12 cellular contexts compared by ENCODE assay signal in the genomic region with DNA sequence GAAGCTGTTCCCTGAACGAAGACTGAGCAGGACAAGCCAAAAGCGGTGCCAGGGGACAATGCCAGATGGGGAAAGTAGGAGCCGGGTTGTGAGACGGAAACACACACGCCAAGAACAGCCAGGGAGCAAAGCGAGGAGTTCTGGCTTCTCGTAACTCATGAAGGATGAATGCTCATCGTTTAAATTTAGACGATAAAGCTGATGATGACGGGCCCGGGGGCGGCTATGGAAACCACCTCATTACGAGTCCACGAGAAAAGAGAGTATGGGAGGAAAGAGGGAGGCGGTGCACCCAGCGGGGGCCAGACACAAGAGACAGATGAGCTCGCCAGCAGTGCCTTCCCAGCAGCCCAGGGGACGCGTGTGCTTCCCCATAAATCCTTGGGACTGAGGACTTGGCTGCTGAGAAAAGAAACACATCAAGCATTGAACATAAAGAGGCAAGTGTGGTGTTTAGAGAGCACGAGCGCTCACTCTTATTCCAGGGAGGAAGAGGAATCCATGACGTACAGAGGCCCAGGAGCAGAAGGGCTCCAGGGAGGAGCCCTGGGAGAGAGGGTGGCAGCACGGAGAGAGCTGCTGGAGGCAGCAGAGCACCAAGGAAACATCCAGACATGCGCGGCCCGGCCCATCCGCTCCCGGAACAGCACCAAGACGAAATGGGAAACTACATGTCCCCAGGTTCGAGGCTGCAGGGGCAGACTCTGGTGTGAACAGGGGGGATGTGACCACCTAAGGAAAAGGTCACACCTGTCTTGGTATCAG.
DNase-seq lines count a peak whose midpoint lies in the region; ATAC-seq and TF ChIP-seq lines count a peak whose summit lies in the region.
"Had no signal": no experiment of that assay in that cellular context is flagged by ENCODE, and none has a peak within 500 bp of the region (broad histone marks: within the 10 kb centered on the region; RNA-seq: fewer than 3 reads in every experiment).

No MANE protein-coding gene starts in this region.

- H3K4me3 ChIP-seq in adipocyte (ENCODE audit: low read length) (peak overlapping the region; percentile 13), Caco-2 (ENCODE audit: low read depth, low read length) (no peak overlapping the region)

- CTCF ChIA-PET in activated CD4-positive, alpha-beta T cell treated with anti-CD3 and anti-CD28 coated beads, Interleukin-2, amount 10 ng/mL, durations not matched to agents 7 days and 5 days (lab: Charles Lee), result interaction anchor here (0.9 kb wide), 1 partner anchor 17 kb away, joined by 3 read pairs; no protein-coding TSS in a partner anchor
- CTCF ChIA-PET in Caco-2 (lab: Charles Lee), result no interaction called here

- H3K36me3 ChIP-seq in adipocyte (ENCODE audit: control insufficient read depth, insufficient read depth, low read length, severe bottlenecking) (peaks cover 63% of the 10 kb centered on the region), Caco-2 (ENCODE audit: control insufficient read depth, insufficient read depth, low read length) (peaks cover 3% of the 10 kb centered on the region)

- H3K4me1 ChIP-seq in adipocyte (ENCODE audit: control insufficient read depth, insufficient read depth, low read length) (peaks cover 36% of the 10 kb centered on the region), Caco-2 (no peaks in the 10 kb centered on the region)

- H3K9me3 Mint-ChIP-seq in activated CD4-positive, alpha-beta T cell treated with anti-CD3 and anti-CD28 coated beads, Interleukin-2, amount 10 ng/mL, durations not matched to agents 7 days and 5 days, result no peaks in the 10 kb centered on the region
- H3K9me3 Mint-ChIP-seq in stimulated activated memory B cell treated with anti-CD40 and anti-IgM and Interleukin-4, amounts not matched to agents 10 μg/mL and 1 μg/mL and 100 μg/mL, for 72 hours, result no peaks in the 10 kb centered on the region
- H3K9me3 Mint-ChIP-seq in T-helper 2 cell treated with Interferon-gamma antibody and Interleukin-4, amounts not matched to agents 5 μg/mL and 100 μg/mL, for 36 hours, result no peaks in the 10 kb centered on the region
- no peaks in the 10 kb centered on the region for H3K9me3 Mint-ChIP-seq in Caco-2 (ENCODE audit: unreplicated experiment)

- DNase-seq in activated CD4-positive, alpha-beta T cell treated with anti-CD3 and anti-CD28 coated beads for 48 hours, result peak; percentile 58
- no peak for DNase-seq in activated CD4-positive, alpha-beta T cell treated with anti-CD3 and anti-CD28 coated beads, Interleukin-2, amount 10 ng/mL, durations not matched to agents 7 days and 5 days
- DNase-seq in adipocyte (ENCODE audit: low read depth) (no peak), medulla oblongata (ENCODE audit: extremely low spot score) (peak; percentile 79), retina (no peak), Caco-2 (no peak)
- DNase-seq in T-helper 2 cell treated with Interferon-gamma antibody and Interleukin-4, amounts not matched to agents 5 μg/mL and 100 μg/mL, for 36 hours (ENCODE audit: low spot score), result no peak
- DNase-seq: 8988T; activated CD8-positive, alpha-beta memory T cell treated with anti-CD3 and anti-CD28 coated beads, Interleukin-2, amount 10 ng/mL, durations not matched to agents 7 days and 5 days; dermis blood vessel endothelial cell; H7 had no signal

- H3K9ac ChIP-seq in adipocyte (ENCODE audit: low read length), result peak overlapping the region; percentile 61

- no peaks in the 10 kb centered on the region for H3K27me3 ChIP-seq in adipocyte (replicated peaks; ENCODE audit: control insufficient read depth, insufficient read depth, low read length)
- H3K27me3 ChIP-seq in Caco-2 (replicated peaks; ENCODE audit: control insufficient read depth, insufficient read depth, low read length), result no peaks in the 10 kb centered on the region

- no peak for ATAC-seq in stimulated activated memory B cell treated with anti-CD40 and anti-IgM and Interleukin-4, amounts not matched to agents 10 μg/mL and 1 μg/mL and 100 μg/mL, for 72 hours
- ATAC-seq: activated CD8-positive, alpha-beta memory T cell treated with anti-CD3 and anti-CD28 coated beads, Interleukin-2, amount 10 ng/mL, durations not matched to agents 7 days and 5 days had no signal

- intact Hi-C loops in Caco-2 (cut with micrococcal nuclease; ENCODE audit: unreplicated experiment), result no loop called here

- no peak overlapping the region for H3K4me3 Mint-ChIP-seq in activated CD4-positive, alpha-beta T cell treated with anti-CD3 and anti-CD28 coated beads, Interleukin-2, amount 10 ng/mL, durations not matched to agents 7 days and 5 days
- H3K4me3 Mint-ChIP-seq in stimulated activated memory B cell treated with anti-CD40 and anti-IgM and Interleukin-4, amounts not matched to agents 10 μg/mL and 1 μg/mL and 100 μg/mL, for 72 hours, result no peak overlapping the region
- no peak overlapping the region for H3K4me3 Mint-ChIP-seq in T-helper 2 cell treated with Interferon-gamma antibody and Interleukin-4, amounts not matched to agents 5 μg/mL and 100 μg/mL, for 36 hours
- H3K4me3 Mint-ChIP-seq in Caco-2 (ENCODE audit: unreplicated experiment), result no peak overlapping the region
- H3K4me3 Mint-ChIP-seq: activated CD8-positive, alpha-beta memory T cell treated with anti-CD3 and anti-CD28 coated beads, Interleukin-2, amount 10 ng/mL, durations not matched to agents 7 days and 5 days had no signal

- no peaks in the 10 kb centered on the region for H3K9me3 ChIP-seq in adipocyte (ENCODE audit: control insufficient read depth, low read length)
- H3K9me3 ChIP-seq in Caco-2, result no peaks in the 10 kb centered on the region

- POLR2A ChIA-PET in activated CD4-positive, alpha-beta T cell treated with anti-CD3 and anti-CD28 coated beads, Interleukin-2, amount 10 ng/mL, durations not matched to agents 7 days and 5 days (lab: Charles Lee), result no interaction called here
- POLR2A ChIA-PET in Caco-2 (lab: Charles Lee), result no interaction called here

- H3K36me3 Mint-ChIP-seq in activated CD4-positive, alpha-beta T cell treated with anti-CD3 and anti-CD28 coated beads, Interleukin-2, amount 10 ng/mL, durations not matched to agents 7 days and 5 days (ENCODE audit: low read depth), result peaks cover 23% of the 10 kb centered on the region
- H3K36me3 Mint-ChIP-seq in stimulated activated memory B cell treated with anti-CD40 and anti-IgM and Interleukin-4, amounts not matched to agents 10 μg/mL and 1 μg/mL and 100 μg/mL, for 72 hours, result peaks cover 69% of the 10 kb centered on the region
- peaks cover 24% of the 10 kb centered on the region for H3K36me3 Mint-ChIP-seq in T-helper 2 cell treated with Interferon-gamma antibody and Interleukin-4, amounts not matched to agents 5 μg/mL and 100 μg/mL, for 36 hours (ENCODE audit: low read depth)
- H3K36me3 Mint-ChIP-seq in Caco-2 (ENCODE audit: insufficient read depth, unreplicated experiment), result peaks cover 58% of the 10 kb centered on the region

- no peaks in the 10 kb centered on the region for H3K27me3 Mint-ChIP-seq in activated CD4-positive, alpha-beta T cell treated with anti-CD3 and anti-CD28 coated beads, Interleukin-2, amount 10 ng/mL, durations not matched to agents 7 days and 5 days
- H3K27me3 Mint-ChIP-seq in stimulated activated memory B cell treated with anti-CD40 and anti-IgM and Interleukin-4, amounts not matched to agents 10 μg/mL and 1 μg/mL and 100 μg/mL, for 72 hours, result no peaks in the 10 kb centered on the region
- H3K27me3 Mint-ChIP-seq in T-helper 2 cell treated with Interferon-gamma antibody and Interleukin-4, amounts not matched to agents 5 μg/mL and 100 μg/mL, for 36 hours (ENCODE audit: low read depth), result no peaks in the 10 kb centered on the region
- H3K27me3 Mint-ChIP-seq in Caco-2 (ENCODE audit: insufficient read depth, unreplicated experiment), result no peaks in the 10 kb centered on the region
- H3K27me3 Mint-ChIP-seq: activated CD8-positive, alpha-beta memory T cell treated with anti-CD3 and anti-CD28 coated beads, Interleukin-2, amount 10 ng/mL, durations not matched to agents 7 days and 5 days had no signal

- H3K4me1 Mint-ChIP-seq in activated CD4-positive, alpha-beta T cell treated with anti-CD3 and anti-CD28 coated beads, Interleukin-2, amount 10 ng/mL, durations not matched to agents 7 days and 5 days, result peaks cover 14% of the 10 kb centered on the region
- H3K4me1 Mint-ChIP-seq in stimulated activated memory B cell treated with anti-CD40 and anti-IgM and Interleukin-4, amounts not matched to agents 10 μg/mL and 1 μg/mL and 100 μg/mL, for 72 hours, result peaks cover 49% of the 10 kb centered on the region
- no peaks in the 10 kb centered on the region for H3K4me1 Mint-ChIP-seq in T-helper 2 cell treated with Interferon-gamma antibody and Interleukin-4, amounts not matched to agents 5 μg/mL and 100 μg/mL, for 36 hours (ENCODE audit: low read depth)
- H3K4me1 Mint-ChIP-seq in Caco-2 (ENCODE audit: low read depth, unreplicated experiment), result no peaks in the 10 kb centered on the region
- H3K4me1 Mint-ChIP-seq: activated CD8-positive, alpha-beta memory T cell treated with anti-CD3 and anti-CD28 coated beads, Interleukin-2, amount 10 ng/mL, durations not matched to agents 7 days and 5 days had no signal

- no peak overlapping the region for H3K27ac Mint-ChIP-seq in activated CD4-positive, alpha-beta T cell treated with anti-CD3 and anti-CD28 coated beads, Interleukin-2, amount 10 ng/mL, durations not matched to agents 7 days and 5 days
- peak overlapping the region; percentile 80 for H3K27ac Mint-ChIP-seq in stimulated activated memory B cell treated with anti-CD40 and anti-IgM and Interleukin-4, amounts not matched to agents 10 μg/mL and 1 μg/mL and 100 μg/mL, for 72 hours
- H3K27ac Mint-ChIP-seq in T-helper 2 cell treated with Interferon-gamma antibody and Interleukin-4, amounts not matched to agents 5 μg/mL and 100 μg/mL, for 36 hours, result no peak overlapping the region
- no peak overlapping the region for H3K27ac Mint-ChIP-seq in Caco-2 (ENCODE audit: unreplicated experiment)
- H3K27ac Mint-ChIP-seq: activated CD8-positive, alpha-beta memory T cell treated with anti-CD3 and anti-CD28 coated beads, Interleukin-2, amount 10 ng/mL, durations not matched to agents 7 days and 5 days had no signal

- no TSS peak for BruUV-seq in Caco-2 (replicated peaks; lab: Mats Ljungman, UMichigan)

- no peak for TF ChIP-seq CTCF in Caco-2 (IDR thresholded peaks at IDR 0.05; ENCODE audit: insufficient read depth in 1 of 2, low read depth in 1 of 2, low read length in 1 of 2, severe bottlenecking in 1 of 2, unreplicated experiment in 1 of 2)

Comparison
In these comparisons a context has a peak if more than half of its experiments do, and no peak if none do; other contexts are left out.
1. DNase-seq: peak in activated CD4-positive, alpha-beta T cell treated with anti-CD3 and anti-CD28 coated beads for 48 hours (single experiment) and medulla oblongata (single experiment); none in activated CD4-positive, alpha-beta T cell treated with anti-CD3 and anti-CD28 coated beads, Interleukin-2, amount 10 ng/mL, durations not matched to agents 7 days and 5 days (single experiment), adipocyte (single experiment), T-helper 2 cell treated with Interferon-gamma antibody and Interleukin-4, amounts not matched to agents 5 μg/mL and 100 μg/mL, for 36 hours (single experiment), retina (single experiment) and Caco-2 (0 of 2).